In genomic region chr2:148876589-148877402, GRCh38 we compare ENCODE assay signal across 10 cellular contexts. TPM values are rescaled to one million over a fixed set of nuclear protein-coding genes. Genes with fewer than 3 reads are reported as not detected.
DNase-seq lines count a peak whose midpoint lies in the region; ATAC-seq and FAIRE-seq lines count a peak whose summit lies in the region.
"Had no signal": no experiment of that assay in that cellular context is flagged by ENCODE, and none has a peak within 500 bp of the region (broad histone marks: within the 10 kb centered on the region; RNA-seq: fewer than 3 reads in every experiment).

No MANE protein-coding gene starts in this region.

- H4K91ac ChIP-seq in trophoblast cell (ENCODE audit: low read depth, low read length): no peak overlapping the region

- DNase-seq in NCI-H2081 treated with DMSO at 0.1 percent for 48 hours (lab: John Stamatoyannopoulos, UW) (peak; percentile 70), frontal cortex (ENCODE audit: low spot score in 2 of 2) (peak; percentile 61 to 69), trophoblast cell (no peak), H4 (ENCODE audit: low spot score) (no peak)
- peak; percentile 16 for DNase-seq in activated CD8-positive, alpha-beta memory T cell treated with anti-CD3 and anti-CD28 coated beads, Interleukin-2, amount 50 U/mL, for 1 hour (ENCODE audit: extremely low read depth)
- DNase-seq: IMR-90 had no signal

- ATAC-seq in GM18498 (IDR thresholded peaks at IDR 0.05; ENCODE audit: unreplicated experiment): peak; percentile 16
- ATAC-seq in GM21390 (IDR thresholded peaks at IDR 0.05; ENCODE audit: unreplicated experiment): no peak
- no peak for ATAC-seq in HG03108 (IDR thresholded peaks at IDR 0.05; ENCODE audit: unreplicated experiment)

- no peaks in the 10 kb centered on the region for H3K36me3 ChIP-seq in trophoblast cell (ENCODE audit: control insufficient read depth in 1 of 2, insufficient read depth in 2 of 2, low read length in 2 of 2)

- H3K79me2 ChIP-seq in trophoblast cell (ENCODE audit: control insufficient read depth, insufficient read depth, low read length, poor library complexity): no peaks in the 10 kb centered on the region

- peaks cover 1% of the 10 kb centered on the region for H3K9me3 ChIP-seq in trophoblast cell (ENCODE audit: insufficient read depth, low read depth, low read length)

- FAIRE-seq in frontal cortex (lab: Jason Lieb, UNC): no peak
- FAIRE-seq: islet of Langerhans had no signal

- no peak overlapping the region for H3K4ac ChIP-seq in trophoblast cell (ENCODE audit: low read depth, low read length)

- no peak overlapping the region for H3K14ac ChIP-seq in trophoblast cell (ENCODE audit: low read length)

- no peak overlapping the region for H3K23ac ChIP-seq in trophoblast cell (ENCODE audit: low read length)

- H3K4me2 ChIP-seq in trophoblast cell (ENCODE audit: low read length): peak overlapping the region; percentile 91

- H2BK12ac ChIP-seq in trophoblast cell (ENCODE audit: low read length): no peak overlapping the region

- peaks cover 10% of the 10 kb centered on the region for H3K27me3 ChIP-seq in trophoblast cell (ENCODE audit: insufficient read depth, low read length)

- peaks cover 8 to 15% of the 10 kb centered on the region in 2 experiments for H3K4me1 ChIP-seq in trophoblast cell (ENCODE audit: control insufficient read depth in 1 of 2, insufficient read depth in 2 of 2, low read length in 2 of 2)

- H2AK5ac ChIP-seq in trophoblast cell (ENCODE audit: low read length): no peak overlapping the region

- no peak overlapping the region for H2AFZ ChIP-seq in trophoblast cell (ENCODE audit: insufficient read depth, low read length, poor library complexity)

- no peak overlapping the region for H4K8ac ChIP-seq in trophoblast cell (ENCODE audit: low read depth, low read length)

- H3K27ac ChIP-seq in trophoblast cell (ENCODE audit: low read depth, low read length): no peak overlapping the region

- no peak overlapping the region for H3K18ac ChIP-seq in trophoblast cell (ENCODE audit: low read length)

- no peak overlapping the region for H2BK120ac ChIP-seq in trophoblast cell (ENCODE audit: insufficient read depth, low read length, poor library complexity)

- H3K79me1 ChIP-seq in trophoblast cell (ENCODE audit: low read length): no peaks in the 10 kb centered on the region

- WGBS in trophoblast cell (ENCODE audit: extremely low coverage, insufficient coverage, insufficient read length): no CpG with 5 or more reads among the region's 34 CpGs

- H3K9ac ChIP-seq in trophoblast cell (ENCODE audit: low read length): no peak overlapping the region

- H2BK5ac ChIP-seq in trophoblast cell (ENCODE audit: low read depth, low read length, poor library complexity): no peak overlapping the region

- H3K4me3 ChIP-seq in trophoblast cell (ENCODE audit: low read depth, low read length): peak overlapping the region; percentile 55

- no peak overlapping the region for H4K12ac ChIP-seq in trophoblast cell (ENCODE audit: low read depth, low read length)

RNA-seq across cellular contexts. Expression of gene KIF5C, which starts 1.8 kb away (rescaled TPM):
- total RNA-seq in frontal cortex: 388 TPM
- polyA plus RNA-seq in trophoblast cell (2013): 1.7 and 1.8 TPM in 2 replicates
- 1.7 and 2.6 TPM in 2 replicates for total RNA-seq in H4 (2014; rRNA removed; shearing (Covaris generic))

Comparison
In these comparisons a context has a peak if more than half of its experiments do, and no peak if none do; other contexts are left out.
1. DNase-seq: peak in NCI-H2081 treated with DMSO at 0.1 percent for 48 hours (single experiment), activated CD8-positive, alpha-beta memory T cell treated with anti-CD3 and anti-CD28 coated beads, Interleukin-2, amount 50 U/mL, for 1 hour (single experiment) and frontal cortex (2 of 2); none in trophoblast cell (0 of 2) and H4 (single experiment).
2. RNA of gene KIF5C, which starts 1.8 kb away (total RNA-seq): 388 TPM in frontal cortex (single experiment); 1.7 to 2.6 TPM in H4; every median in the first group is over 100 times any median in the second.